In genomic region chr5:39420482-39421145, GRCh38 we compare ENCODE assay signal across 8 cellular contexts. TPM values are rescaled to one million over a fixed set of nuclear protein-coding genes. Genes with fewer than 3 reads are reported as not detected.
DNase-seq lines count a peak whose midpoint lies in the region; ATAC-seq, FAIRE-seq and TF ChIP-seq lines count a peak whose summit lies in the region.

No MANE protein-coding gene starts in this region.

- H3K4me3 ChIP-seq in brain microvascular endothelial cell (ENCODE audit: low read depth, low read length) (no peak overlapping the region), stomach (peak overlapping the region in 2 of 4 donors; percentile 3 to 63), HAP-1 (no peak overlapping the region)

- peaks cover 5 to 56% (median 25%) of the 10 kb centered on the region in 4 donors for H3K4me1 ChIP-seq in stomach
- peaks cover 11% of the 10 kb centered on the region for H3K4me1 ChIP-seq in HAP-1

- WGBS in stomach, 5 donors: 44 to 56% (median 53%) methylated on average over 6 of the region's 6 CpGs

- peaks cover 3% of the 10 kb centered on the region for H3K36me3 ChIP-seq in brain microvascular endothelial cell (replicated peaks)
- H3K36me3 ChIP-seq in stomach: no peaks in the 10 kb centered on the region
- H3K36me3 ChIP-seq in HAP-1 (replicated peaks): no peaks in the 10 kb centered on the region

- TF ChIP-seq POLR2A in H54 (IDR thresholded peaks at IDR 0.05; ENCODE audit: low read depth, low read length) (no peak), stomach (IDR thresholded peaks at IDR 0.05) (no peak)

- no peak for TF ChIP-seq EP300 in stomach (IDR thresholded peaks at IDR 0.05)

- H3K27me3 ChIP-seq in brain microvascular endothelial cell (replicated peaks) (no peaks in the 10 kb centered on the region), layer of hippocampus (ENCODE audit: control insufficient read depth, insufficient read depth, low read length) (no peaks in the 10 kb centered on the region), stomach (peaks cover 0 to 7% (median 0%) of the 10 kb centered on the region in 3 donors), HAP-1 (ENCODE audit: low read depth) (no peaks in the 10 kb centered on the region)

- FAIRE-seq in H54 (lab: Jason Lieb, UNC): peak; percentile 89

- in situ Hi-C loops in brain microvascular endothelial cell (cut with HindIII; ENCODE audit: low pct_ligation_motif_present, low sequenced_read_pairs) (no loop called here), HAP-1 (cut with MboI; ENCODE audit: low sequenced_read_pairs) (no loop called here)

- intact Hi-C loops in stomach (cut with DNase I; ENCODE audit: low total_unique reads): no loop called here

- no peak for DNase-seq in H54 (ENCODE audit: insufficient read length, low spot score)
- peak; percentile 55 for DNase-seq in brain microvascular endothelial cell
- peak; percentile 29 for DNase-seq in stomach
- no peak for DNase-seq in activated naive CD4-positive, alpha-beta T cell treated with anti-CD3 and anti-CD28 coated beads, Interleukin-2, amount 50 U/mL, for 16 hours
- no peak for DNase-seq in activated T-cell treated with anti-CD3 and anti-CD28 coated beads, Interleukin-2, amount 50 U/mL, for 1 hour
- no peak for DNase-seq in HAP-1 (ENCODE audit: low spot score in 2 of 2)

- H3K27ac ChIP-seq in brain microvascular endothelial cell (peak overlapping the region; percentile 42), layer of hippocampus (ENCODE audit: low read depth, low read length) (peak overlapping the region; percentile 15), stomach (peak overlapping the region in 4 of 5 donors; percentile 78 to 88 (median 85))

- H3K9me3 ChIP-seq in stomach (no peaks in the 10 kb centered on the region), HAP-1 (no peaks in the 10 kb centered on the region)

- TF ChIP-seq CTCF in brain microvascular endothelial cell (IDR thresholded peaks at IDR 0.05; ENCODE audit: low read depth, low read length, missing control alignments): no peak
- no peak for TF ChIP-seq CTCF in stomach (IDR thresholded peaks at IDR 0.05)

- no peak for ATAC-seq in GM21786 (IDR thresholded peaks at IDR 0.05; ENCODE audit: unreplicated experiment)

RNA-seq across cellular contexts. Expression of gene DAB2, which starts 4.2 kb away (rescaled TPM):
- total RNA-seq in stomach: 10 to 100 TPM in 4 of 5 donors, 1 to 10 TPM in 1; 4.9 to 74.4 (median 43.0) TPM
- 10 to 100 TPM in 2 of 3 donors, 1 to 10 TPM in 1; 3.1 to 37.0 (median 19.9) TPM for polyA plus RNA-seq in stomach

RNA-seq across cellular contexts. Expression of gene C9, which starts 56.3 kb away (rescaled TPM):
- total RNA-seq in stomach: not detected
- polyA plus RNA-seq in stomach: not detected

Comparison
In these comparisons a context has a peak if more than half of its experiments do, and no peak if none do; other contexts are left out.
1. DNase-seq: peak in brain microvascular endothelial cell (single experiment) and stomach (single experiment); none in H54 (single experiment), activated naive CD4-positive, alpha-beta T cell treated with anti-CD3 and anti-CD28 coated beads, Interleukin-2, amount 50 U/mL, for 16 hours (single experiment), activated T-cell treated with anti-CD3 and anti-CD28 coated beads, Interleukin-2, amount 50 U/mL, for 1 hour (single experiment) and HAP-1 (0 of 2).
2. H3K27ac ChIP-seq: peak in every context shown above with its lines; median percentile 85 in stomach; 42 in brain microvascular endothelial cell; 15 in layer of hippocampus.